In the genomic region with DNA sequence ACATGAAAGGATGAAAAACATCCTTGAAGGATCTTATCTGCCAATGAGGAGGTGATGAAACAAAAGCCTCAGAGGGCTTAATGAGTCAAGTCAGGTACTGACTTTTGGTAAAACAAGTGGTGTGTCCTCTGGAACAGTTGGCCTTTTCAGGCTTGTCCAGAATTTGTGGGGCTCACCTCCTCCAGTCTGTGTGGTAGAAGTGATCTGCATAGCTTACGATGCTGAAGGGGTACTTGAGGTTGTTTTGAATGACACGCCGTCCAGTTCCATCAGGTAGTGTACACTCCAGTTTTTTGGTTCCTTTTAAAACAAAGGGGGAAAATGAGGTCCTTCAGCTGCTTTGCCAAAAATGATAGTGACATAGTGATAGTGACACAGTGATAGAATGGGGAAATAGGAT, we compare ENCODE assay signal across 25 cellular contexts. TPM values are rescaled to one million over a fixed set of nuclear protein-coding genes. Genes with fewer than 3 reads are reported as not detected.
DNase-seq lines count a peak whose midpoint lies in the region; ATAC-seq and FAIRE-seq lines count a peak whose summit lies in the region.
"Had no signal": no experiment of that assay in that cellular context is flagged by ENCODE, and none has a peak within 500 bp of the region (broad histone marks: within the 10 kb centered on the region; RNA-seq: fewer than 3 reads in every experiment).

No MANE protein-coding gene starts in this region.

- H3K27ac ChIP-seq in ACC112 (ENCODE audit: low read depth, low read length) = peak overlapping the region; percentile 98

- peak overlapping the region; percentile 54 for H3K27ac Mint-ChIP-seq in activated T-cell treated with anti-CD3 and anti-CD28 coated beads, Interleukin-2, amount 50 U/mL, for 72 hours
- H3K27ac Mint-ChIP-seq in activated T-helper 17 cell treated with anti-CD3 and anti-CD28 coated beads, Interleukin-2, amount 50 U/mL, for 72 hours = peak overlapping the region; percentile 38

- ATAC-seq in activated T-cell treated with anti-CD3 and anti-CD28 coated beads, Interleukin-2, amount 50 U/mL, for 72 hours (replicated peaks in 1 of 2) = no peak
- ATAC-seq in activated T-helper 17 cell treated with anti-CD3 and anti-CD28 coated beads, Interleukin-2, amount 50 U/mL, for 72 hours (replicated peaks) = no peak
- ATAC-seq: PC-3 had no signal

- no peaks in the 10 kb centered on the region for H3K9me3 Mint-ChIP-seq in activated T-cell treated with anti-CD3 and anti-CD28 coated beads, Interleukin-2, amount 50 U/mL, for 72 hours
- H3K9me3 Mint-ChIP-seq in activated T-helper 17 cell treated with anti-CD3 and anti-CD28 coated beads, Interleukin-2, amount 50 U/mL, for 72 hours = no peaks in the 10 kb centered on the region

- H3K79me2 ChIP-seq in ACC112 (ENCODE audit: control insufficient read depth, insufficient read depth, low read length, unreplicated experiment) = peaks cover 23% of the 10 kb centered on the region

- H3K36me3 ChIP-seq in ACC112 (ENCODE audit: insufficient read depth, low read length) = peaks cover 88% of the 10 kb centered on the region

- no peak overlapping the region for H3K4me3 ChIP-seq in ACC112 (ENCODE audit: low read depth, low read length)

- no peak overlapping the region for H2AFZ ChIP-seq in ACC112 (ENCODE audit: low read length, unreplicated experiment)

- H3K27me3 ChIP-seq in ACC112 (ENCODE audit: insufficient read depth, low read length) = no peaks in the 10 kb centered on the region

- FAIRE-seq in GM18507 (lab: Jason Lieb, UNC) = peak; percentile 31
- FAIRE-seq: GM12891, H54 had no signal

- H3K4me3 Mint-ChIP-seq in activated T-cell treated with anti-CD3 and anti-CD28 coated beads, Interleukin-2, amount 50 U/mL, for 72 hours = no peak overlapping the region
- H3K4me3 Mint-ChIP-seq in activated T-helper 17 cell treated with anti-CD3 and anti-CD28 coated beads, Interleukin-2, amount 50 U/mL, for 72 hours = no peak overlapping the region

- peaks cover 41% of the 10 kb centered on the region for H3K4me1 ChIP-seq in ACC112 (ENCODE audit: control insufficient read depth, insufficient read depth, low read length, unreplicated experiment)

- no peaks in the 10 kb centered on the region for H3K4me1 Mint-ChIP-seq in activated T-cell treated with anti-CD3 and anti-CD28 coated beads, Interleukin-2, amount 50 U/mL, for 72 hours (ENCODE audit: low read depth)
- H3K4me1 Mint-ChIP-seq in activated T-helper 17 cell treated with anti-CD3 and anti-CD28 coated beads, Interleukin-2, amount 50 U/mL, for 72 hours = no peaks in the 10 kb centered on the region

- H3K27me3 Mint-ChIP-seq in activated T-cell treated with anti-CD3 and anti-CD28 coated beads, Interleukin-2, amount 50 U/mL, for 72 hours (ENCODE audit: low read depth) = no peaks in the 10 kb centered on the region
- H3K27me3 Mint-ChIP-seq in activated T-helper 17 cell treated with anti-CD3 and anti-CD28 coated beads, Interleukin-2, amount 50 U/mL, for 72 hours = no peaks in the 10 kb centered on the region

- no peak for DNase-seq in activated T-cell treated with anti-CD3 and anti-CD28 coated beads, Interleukin-2, amount 50 U/mL, for 72 hours
- no peak for DNase-seq in activated T-cell treated with anti-CD3 and anti-CD28 coated beads, Interleukin-2, amount 50 U/mL, for 48 hours
- no peak for DNase-seq in GM18507 (ENCODE audit: extremely low spot score, insufficient read length, low read depth)
- DNase-seq in NCI-H82 (lab: John Stamatoyannopoulos, UW) = no peak
- no peak for DNase-seq in Ammon's horn (ENCODE audit: low spot score)
- no peak for DNase-seq in amniotic stem cell (lab: John Stamatoyannopoulos, UW)
- DNase-seq: AML-193; C1 segment of cervical spinal cord; Calu3; DMS79 treated with DMSO at 0.1 percent for 48 hours; GF-D8; KBM-7; MV-4-11; NCI-H1105; NCI-H1436 treated with DMSO at 0.1 percent for 48 hours; NCI-H187 treated with DMSO at 0.1 percent for 48 hours; NCI-H524; NCI-H774; NK-92 treated with Interleukin-12 subunit alpha and Interleukin-12 subunit beta, amount 100 ng/mL, for 24 hours; PC-3; SK-N-SH had no signal

- peaks cover 8 to 36% of the 10 kb centered on the region in 2 donors for H3K36me3 Mint-ChIP-seq in activated T-cell treated with anti-CD3 and anti-CD28 coated beads, Interleukin-2, amount 50 U/mL, for 72 hours (ENCODE audit: insufficient read depth in 2 of 2)
- peaks cover 98% of the 10 kb centered on the region for H3K36me3 Mint-ChIP-seq in activated T-helper 17 cell treated with anti-CD3 and anti-CD28 coated beads, Interleukin-2, amount 50 U/mL, for 72 hours (ENCODE audit: low read depth)

RNA-seq across cellular contexts. Expression of gene RTRAF, which starts 17.0 kb away (rescaled TPM):
- total RNA-seq in activated T-cell treated with anti-CD3 and anti-CD28 coated beads, Interleukin-2, amount 50 U/mL, for 72 hours = 100 to 1,000 TPM; 191 to 207 TPM
- total RNA-seq in activated T-helper 17 cell treated with anti-CD3 and anti-CD28 coated beads, Interleukin-2, amount 50 U/mL, for 72 hours = 100 to 1,000 TPM; 138 to 190 TPM
